In the genomic region with DNA sequence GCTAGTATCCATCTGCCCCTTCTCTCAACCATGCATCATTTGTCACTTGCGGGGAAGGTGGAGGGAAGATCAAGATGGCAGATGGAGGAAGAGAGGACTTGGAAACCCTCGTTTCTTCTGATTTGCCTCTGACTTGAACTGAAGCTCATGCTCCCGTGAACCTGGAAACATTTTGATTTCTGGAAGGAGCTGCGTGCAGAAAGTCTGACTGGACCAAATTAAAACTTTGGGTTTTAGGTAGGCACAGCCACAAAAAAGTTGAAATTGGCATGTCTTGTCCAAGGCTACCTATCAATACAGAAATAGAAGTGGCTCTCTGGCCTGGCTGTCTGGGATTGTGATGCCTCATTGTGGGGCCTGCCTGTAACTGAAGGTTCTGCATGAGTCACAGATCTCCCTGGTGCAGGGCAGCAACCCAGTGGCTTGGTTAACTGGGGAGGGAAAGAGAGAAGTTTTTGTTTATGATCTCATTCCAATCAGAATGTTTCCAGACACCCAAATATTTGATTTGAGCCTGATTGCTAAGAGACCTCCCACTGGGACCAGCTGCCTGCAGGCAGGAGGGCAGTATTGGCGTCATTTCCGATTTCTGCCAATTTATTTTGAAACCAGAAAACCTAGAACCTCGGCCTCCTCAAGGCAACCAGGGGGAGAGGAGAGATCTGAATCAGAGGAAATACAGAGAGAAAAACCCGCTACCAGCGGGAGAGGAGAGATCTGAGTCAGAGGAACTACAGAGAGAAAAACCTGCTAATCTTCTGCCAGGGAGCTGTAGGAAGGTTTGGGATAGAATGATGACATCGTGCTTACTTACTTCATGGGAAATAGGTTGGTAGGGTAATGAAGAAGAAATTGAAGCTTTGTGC, we compare ENCODE assay signal across 14 cellular contexts.
DNase-seq lines count a peak whose midpoint lies in the region; ATAC-seq and TF ChIP-seq lines count a peak whose summit lies in the region.
"Had no signal": no experiment of that assay in that cellular context is flagged by ENCODE, and none has a peak within 500 bp of the region (broad histone marks: within the 10 kb centered on the region; RNA-seq: fewer than 3 reads in every experiment).

No MANE protein-coding gene starts in this region.

- H3K27me3 ChIP-seq in RWPE2 (ENCODE audit: insufficient read depth, poor library complexity, severe bottlenecking) (no peaks in the 10 kb centered on the region), GM23338 (ENCODE audit: insufficient read depth) (no peaks in the 10 kb centered on the region)

- H3K9me2 ChIP-seq in GM23338 (ENCODE audit: insufficient read depth), result no peaks in the 10 kb centered on the region

- no peaks in the 10 kb centered on the region for H3K27me3 Mint-ChIP-seq in GM23338 (ENCODE audit: insufficient read depth, low read depth, poor library complexity)

- H2AFZ ChIP-seq in GM23338, result no peak overlapping the region

- no peak overlapping the region for H3K27ac Mint-ChIP-seq in GM23338

- TF ChIP-seq CTCF in HEK293 (tag by site-specific recombination; IDR thresholded peaks at IDR 0.05) (no peak), RWPE2 (IDR thresholded peaks at IDR 0.05; ENCODE audit: poor library complexity, severe bottlenecking) (peak; percentile 35), fibroblast of mammary gland (conservative IDR thresholded peaks at IDR 0.05; ENCODE audit: control insufficient read depth, insufficient read depth, low read depth, low read length) (no peak), GM23338 (conservative IDR thresholded peaks at IDR 0.05; ENCODE audit: low read depth in 2 of 2) (no peak)

- H3K27ac ChIP-seq in HEK293 (ENCODE audit: extremely low read depth, low read depth, low read length) (no peak overlapping the region), RWPE2 (ENCODE audit: poor library complexity, severe bottlenecking) (peak overlapping the region; percentile 88), GM23338 (ENCODE audit: low read depth) (no peak overlapping the region)

- no peak overlapping the region for H3K4me2 ChIP-seq in GM23338

- DNase-seq in 8988T, result peak; percentile 27
- DNase-seq in RWPE2 (ENCODE audit: low spot score), result peak; percentile 74
- peak; percentile 31 for DNase-seq in fibroblast of mammary gland (ENCODE audit: low read depth)
- DNase-seq in NCI-H510A (lab: John Stamatoyannopoulos, UW), result no peak
- no peak for DNase-seq in GM23338 (ENCODE audit: low spot score)
- DNase-seq: activated CD4-positive, alpha-beta T cell treated with anti-CD3 and anti-CD28 coated beads for 1 hour; AML-193; DMS79 treated with DMSO at 0.1 percent for 48 hours; effector memory CD4-positive, alpha-beta T cell; stimulated activated CD4-positive, alpha-beta T cell treated with anti-CD3 and anti-CD28 coated beads, Interleukin-12 subunit alpha, Interleukin-12 subunit beta, amount 100 ng/mL, for 4 hours had no signal

- H3K4me3 ChIP-seq in HEK293 (ENCODE audit: low read depth, low read length) (no peak overlapping the region), RWPE2 (ENCODE audit: severe bottlenecking) (no peak overlapping the region), fibroblast of mammary gland (ENCODE audit: control insufficient read depth, low read depth, low read length) (no peak overlapping the region), GM23338 (no peak overlapping the region)

- H3K36me3 ChIP-seq in HEK293 (ENCODE audit: control insufficient read depth in 2 of 2, insufficient read depth in 1 of 2, low read length in 2 of 2) (no peaks in the 10 kb centered on the region), RWPE2 (ENCODE audit: low read depth) (no peaks in the 10 kb centered on the region), GM23338 (ENCODE audit: insufficient read depth) (no peaks in the 10 kb centered on the region; the same call in 1 of the 2 replicates)

- H3K4me1 Mint-ChIP-seq in GM23338, result no peaks in the 10 kb centered on the region

- H3K9me3 ChIP-seq in HEK293 (ENCODE audit: control insufficient read depth, insufficient read depth, low read depth, low read length) (no peaks in the 10 kb centered on the region), RWPE2 (ENCODE audit: severe bottlenecking) (no peaks in the 10 kb centered on the region)

- H3K4me1 ChIP-seq in HEK293 (ENCODE audit: control insufficient read depth, insufficient read depth, low read length) (no peaks in the 10 kb centered on the region), RWPE2 (ENCODE audit: insufficient read depth, poor library complexity, severe bottlenecking) (peaks cover 14% of the 10 kb centered on the region), GM23338 (ENCODE audit: insufficient read depth) (no peaks in the 10 kb centered on the region)

- H3F3A ChIP-seq in GM23338 (replicated peaks; ENCODE audit: low read depth), result no peaks in the 10 kb centered on the region

- POLR2A ChIA-PET in HEK293 (lab: Yijun Ruan, JAX), result no interaction called here

- H3K36me3 Mint-ChIP-seq in GM23338 (ENCODE audit: low read depth), result peaks cover 27% of the 10 kb centered on the region

- H3K79me2 ChIP-seq in GM23338 (replicated peaks; ENCODE audit: insufficient read depth), result no peaks in the 10 kb centered on the region

- peak; percentile 88 for ATAC-seq in RWPE2 (ENCODE audit: low read depth)
- no peak for ATAC-seq in GM23338
- no peak for ATAC-seq in HG03135 (IDR thresholded peaks at IDR 0.05; ENCODE audit: unreplicated experiment)
- no peak for ATAC-seq in HG03432 (IDR thresholded peaks at IDR 0.05; ENCODE audit: unreplicated experiment)
- ATAC-seq: left lobe of liver had no signal

- peaks cover 96% of the 10 kb centered on the region for H3K9me3 Mint-ChIP-seq in GM23338

- CTCF ChIA-PET in HEK293 (lab: Yijun Ruan, JAX), result interaction anchor here (0.9 to 1.8 kb wide), 2 partner anchors 54 to 600 kb away, joined by 4 to 6 read pairs; no protein-coding TSS in a partner anchor

- no peak overlapping the region for H3K4me3 Mint-ChIP-seq in GM23338

- no peaks in the 10 kb centered on the region for H4K20me1 ChIP-seq in GM23338 (replicated peaks; ENCODE audit: insufficient read depth)

TF ChIP-seq in HEK293, 187 proteins besides CTCF, POLR2A, EP300 and RAD21 (continues in another document):
- TF ChIP-seq SETDB1 (IDR thresholded peaks at IDR 0.05; ENCODE audit: insufficient read length, low read length) (no peak), ZNF670 (tag by site-specific recombination; IDR thresholded peaks at IDR 0.05; ENCODE audit: low read depth) (no peak), ZNF791 (tag by site-specific recombination; IDR thresholded peaks at IDR 0.05) (no peak), ZFP37 (tag by site-specific recombination; IDR thresholded peaks at IDR 0.05) (no peak), SCRT1 (tag by site-specific recombination; IDR thresholded peaks at IDR 0.05; ENCODE audit: borderline replicate concordance) (no peak), KLF1 (tag by site-specific recombination; IDR thresholded peaks at IDR 0.05) (no peak), IKZF3 (tag by site-specific recombination; IDR thresholded peaks at IDR 0.05) (no peak)
- TF ChIP-seq, protein P1, sequence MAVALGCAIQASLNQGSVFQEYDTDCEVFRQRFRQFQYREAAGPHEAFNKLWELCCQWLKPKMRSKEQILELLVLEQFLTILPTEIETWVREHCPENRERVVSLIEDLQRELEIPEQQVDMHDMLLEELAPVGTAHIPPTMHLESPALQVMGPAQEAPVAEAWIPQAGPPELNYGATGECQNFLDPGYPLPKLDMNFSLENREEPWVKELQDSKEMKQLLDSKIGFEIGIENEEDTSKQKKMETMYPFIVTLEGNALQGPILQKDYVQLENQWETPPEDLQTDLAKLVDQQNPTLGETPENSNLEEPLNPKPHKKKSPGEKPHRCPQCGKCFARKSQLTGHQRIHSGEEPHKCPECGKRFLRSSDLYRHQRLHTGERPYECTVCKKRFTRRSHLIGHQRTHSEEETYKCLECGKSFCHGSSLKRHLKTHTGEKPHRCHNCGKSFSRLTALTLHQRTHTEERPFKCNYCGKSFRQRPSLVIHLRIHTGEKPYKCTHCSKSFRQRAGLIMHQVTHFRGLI (tag by site-specific recombination; IDR thresholded peaks at IDR 0.05), result no peak

TF ChIP-seq in GM23338, 12 proteins besides CTCF, POLR2A, EP300 and RAD21 (continues in another document):
- no peak for TF ChIP-seq EZH2 (IDR thresholded peaks at IDR 0.05; ENCODE audit: low read depth, unreplicated experiment)
- no peak for TF ChIP-seq EZH2phosphoT487 (IDR thresholded peaks at IDR 0.05; ENCODE audit: unreplicated experiment)
- TF ChIP-seq STAT1 (IDR thresholded peaks at IDR 0.05; ENCODE audit: unreplicated experiment), result no peak

Comparison
In these comparisons a context has a peak if more than half of its experiments do, and no peak if none do; other contexts are left out.
1. DNase-seq: peak in 8988T (single experiment), RWPE2 (single experiment) and fibroblast of mammary gland (single experiment); none in NCI-H510A (single experiment) and GM23338 (single experiment).